In genomic region chrX:153969125-153969903, GRCh38 we compare ENCODE assay signal across 8 cellular contexts. TPM values are rescaled to one million over a fixed set of nuclear protein-coding genes. Genes with fewer than 3 reads are reported as not detected.
DNase-seq lines count a peak whose midpoint lies in the region; ATAC-seq and TF ChIP-seq lines count a peak whose summit lies in the region.

No MANE protein-coding gene starts in this region.

- no peak for ATAC-seq in GM21825 (IDR thresholded peaks at IDR 0.05; ENCODE audit: unreplicated experiment)
- ATAC-seq in HG03280 (IDR thresholded peaks at IDR 0.05; ENCODE audit: unreplicated experiment): no peak

- H3K4me3 ChIP-seq in GM12864 (ENCODE audit: low read depth, low read length): peak overlapping the region; percentile 97
- peak overlapping the region; percentile 44 to 90 for H3K4me3 ChIP-seq in esophagus (ENCODE audit: low read depth in 1 of 2, low read length in 2 of 2)

- H3K9me3 ChIP-seq in esophagus (ENCODE audit: control insufficient read depth in 2 of 2, insufficient read depth in 1 of 2, low read depth in 1 of 2, low read length in 1 of 2): no peaks in the 10 kb centered on the region

- DNase-seq in GM12864 (ENCODE audit: low read depth) (no peak), RKO (ENCODE audit: low spot score) (peak; percentile 30), retina (peak; percentile 43), SHP77 treated with DMSO at 0.1 percent for 48 hours (lab: John Stamatoyannopoulos, UW) (no peak), NCI-H748 (lab: John Stamatoyannopoulos, UW; ENCODE audit: unreplicated experiment) (no peak)

- H3K4me1 ChIP-seq in esophagus (ENCODE audit: control insufficient read depth in 2 of 2, insufficient read depth in 2 of 2, low read length in 1 of 2): peaks cover 7 to 33% of the 10 kb centered on the region in 2 donors

- no peaks in the 10 kb centered on the region for H3K27me3 ChIP-seq in esophagus (ENCODE audit: control insufficient read depth in 1 of 2, insufficient read depth in 2 of 2, low read length in 2 of 2)

- 7 to 42% methylated on average over 23 to 25 of the region's 25 CpGs for WGBS in esophagus, 2 donors

- no peak for TF ChIP-seq CTCF in GM12864 (IDR thresholded peaks at IDR 0.05; ENCODE audit: low read depth, low read length, missing control alignments)

- peaks cover 0 to 1% of the 10 kb centered on the region in 2 donors for H3K36me3 ChIP-seq in esophagus (ENCODE audit: control insufficient read depth in 2 of 2, insufficient read depth in 2 of 2, low read length in 1 of 2)

- H3K27ac ChIP-seq in esophagus (ENCODE audit: low read depth in 2 of 2, low read length in 1 of 2): peak overlapping the region; percentile 73 to 88

RNA-seq across cellular contexts. Expression of gene HCFC1, which starts 2.3 kb away (rescaled TPM):
- 10 to 100 TPM; 13.0 to 15.9 TPM for polyA plus RNA-seq in esophagus

RNA-seq across cellular contexts. Expression of gene TMEM187, which starts 3.2 kb away (rescaled TPM):
- polyA plus RNA-seq in esophagus: 1 to 10 TPM; 2.5 to 3.3 TPM

RNA-seq across cellular contexts. Expression of gene RENBP, which starts 24.9 kb away (rescaled TPM):
- 1 to 10 TPM; 1.4 to 1.6 TPM for polyA plus RNA-seq in esophagus

RNA-seq across cellular contexts. Expression of gene NAA10, which starts 34.5 kb away (rescaled TPM):
- polyA plus RNA-seq in esophagus: 100 to 1,000 TPM in 1 of 2 donors, 10 to 100 TPM in 1; 86.6 to 104 TPM

RNA-seq across cellular contexts. Expression of gene ARHGAP4, which starts 43.2 kb away (rescaled TPM):
- 10 to 100 TPM; 10.6 to 23.4 TPM for polyA plus RNA-seq in esophagus

Comparison
In these comparisons a context has a peak if more than half of its experiments do, and no peak if none do; other contexts are left out.
1. DNase-seq: peak in RKO (single experiment) and retina (single experiment); none in GM12864 (single experiment), SHP77 treated with DMSO at 0.1 percent for 48 hours (single experiment) and NCI-H748 (single experiment).